Comparison of ENCODE assay signal across 1 cellular context in genomic region chr21:37564341-37564923, GRCh38.
A peak's percentile ranks its signal among the peaks of the same experiment; 100 is the strongest.
TF ChIP-seq lines count a peak whose summit lies in the region.

No MANE protein-coding gene starts in this region.

TF ChIP-seq in K562, 482 proteins besides CTCF, POLR2A, EP300 and RAD21 (continued from another document and continues in another):
- TF ChIP-seq ZNF318 (IDR thresholded peaks at IDR 0.05; ENCODE audit: borderline replicate concordance in 1 of 2, low read depth in 1 of 2) (0 out of 4 replicates have a peak, but pooled peaks of 1 of the 2 experiments have one; percentile 43), SIN3B (IDR thresholded peaks at IDR 0.05; ENCODE audit: low read depth) (no peak), E2F3 (CRISPR knock-in tag; IDR thresholded peaks at IDR 0.05) (no peak), HNRNPLL (IDR thresholded peaks at IDR 0.05; ENCODE audit: low read depth, low read length, poor library complexity, severe bottlenecking) (no peak), ZNF431 (CRISPR knock-in tag; IDR thresholded peaks at IDR 0.05) (no peak), THRA (IDR thresholded peaks at IDR 0.05) (no peak), SNRNP70 (optimal IDR thresholded peaks at IDR 0.05; ENCODE audit: low read depth, low read length) (no peak), ZNF79 (CRISPR knock-in tag; IDR thresholded peaks at IDR 0.05; ENCODE audit: low read depth) (no peak), ILF3 (IDR thresholded peaks at IDR 0.05; ENCODE audit: borderline replicate concordance) (no peak), SAFB (IDR thresholded peaks at IDR 0.05; ENCODE audit: borderline replicate concordance, low read depth, low read length) (no peak), LEF1 (IDR thresholded peaks at IDR 0.05) (0 out of 2 replicates have a peak, but pooled peaks have one; percentile 51), SRSF1 (IDR thresholded peaks at IDR 0.05; ENCODE audit: low read depth, low read length) (no peak), BACH1 (tag; IDR thresholded peaks at IDR 0.05) (peak; percentile 83; the same call in 1 of the 2 replicates), ESRRB (CRISPR knock-in tag; IDR thresholded peaks at IDR 0.05; ENCODE audit: borderline replicate concordance) (no peak), ZNF134 (CRISPR knock-in tag; conservative IDR thresholded peaks at IDR 0.05) (no peak), JUN (IDR thresholded peaks at IDR 0.05; ENCODE audit: borderline replicate concordance, low read depth, low read length) (peak; percentile 94), JUN (CRISPR knock-in tag; IDR thresholded peaks at IDR 0.05; ENCODE audit: borderline replicate concordance) (no peak), DACH1 (IDR thresholded peaks at IDR 0.05; ENCODE audit: partially characterized antibody) (peak; percentile 29), JUND (IDR thresholded peaks at IDR 0.05; ENCODE audit: borderline replicate concordance, low read depth, low read length) (peak; percentile 92), JUND (tag; IDR thresholded peaks at IDR 0.05; ENCODE audit: borderline replicate concordance, low read depth, low read length) (peak; percentile 87; the same call in 2 of the 3 replicates), TBP (optimal IDR thresholded peaks at IDR 0.05; ENCODE audit: low read depth, low read length) (no peak), KDM2B (CRISPR knock-in tag; IDR thresholded peaks at IDR 0.05) (no peak), SAP30 (IDR thresholded peaks at IDR 0.05; ENCODE audit: borderline replicate concordance, insufficient read depth, low read depth, low read length, poor library complexity, severe bottlenecking) (no peak), GATAD2B (IDR thresholded peaks at IDR 0.05; ENCODE audit: borderline replicate concordance) (peak; percentile 71; the same call in 1 of the 2 replicates), RBM15 (IDR thresholded peaks at IDR 0.05; ENCODE audit: insufficient read depth, low read length) (no peak), GTF2B (IDR thresholded peaks at IDR 0.05; ENCODE audit: extremely low read depth, insufficient read length) (no peak), TEAD4 (IDR thresholded peaks at IDR 0.05; ENCODE audit: low read length) (peak; percentile 59), TEAD4 (CRISPR knock-in tag; IDR thresholded peaks at IDR 0.05; ENCODE audit: borderline replicate concordance) (no peak), CTBP1 (IDR thresholded peaks at IDR 0.05; ENCODE audit: borderline replicate concordance) (peak; percentile 76), SETDB1 (IDR thresholded peaks at IDR 0.05; ENCODE audit: low read length) (no peak), CTCFL (IDR thresholded peaks at IDR 0.05; ENCODE audit: borderline replicate concordance, insufficient read depth, low read depth, low read length, poor library complexity, severe bottlenecking) (no peak), NR4A1 (CRISPR knock-in tag; IDR thresholded peaks at IDR 0.05) (no peak), NR4A1 (tag; IDR thresholded peaks at IDR 0.05) (no peak), CBX8 (IDR thresholded peaks at IDR 0.05; ENCODE audit: borderline replicate concordance, extremely low read depth, low read depth, low read length, poor library complexity, severe bottlenecking) (no peak)
- TF ChIP-seq, protein P1, sequence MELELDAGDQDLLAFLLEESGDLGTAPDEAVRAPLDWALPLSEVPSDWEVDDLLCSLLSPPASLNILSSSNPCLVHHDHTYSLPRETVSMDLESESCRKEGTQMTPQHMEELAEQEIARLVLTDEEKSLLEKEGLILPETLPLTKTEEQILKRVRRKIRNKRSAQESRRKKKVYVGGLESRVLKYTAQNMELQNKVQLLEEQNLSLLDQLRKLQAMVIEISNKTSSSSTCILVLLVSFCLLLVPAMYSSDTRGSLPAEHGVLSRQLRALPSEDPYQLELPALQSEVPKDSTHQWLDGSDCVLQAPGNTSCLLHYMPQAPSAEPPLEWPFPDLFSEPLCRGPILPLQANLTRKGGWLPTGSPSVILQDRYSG (tag; conservative IDR thresholded peaks at IDR 0.05; ENCODE audit: low read depth): no peak
- TF ChIP-seq, protein P2, sequence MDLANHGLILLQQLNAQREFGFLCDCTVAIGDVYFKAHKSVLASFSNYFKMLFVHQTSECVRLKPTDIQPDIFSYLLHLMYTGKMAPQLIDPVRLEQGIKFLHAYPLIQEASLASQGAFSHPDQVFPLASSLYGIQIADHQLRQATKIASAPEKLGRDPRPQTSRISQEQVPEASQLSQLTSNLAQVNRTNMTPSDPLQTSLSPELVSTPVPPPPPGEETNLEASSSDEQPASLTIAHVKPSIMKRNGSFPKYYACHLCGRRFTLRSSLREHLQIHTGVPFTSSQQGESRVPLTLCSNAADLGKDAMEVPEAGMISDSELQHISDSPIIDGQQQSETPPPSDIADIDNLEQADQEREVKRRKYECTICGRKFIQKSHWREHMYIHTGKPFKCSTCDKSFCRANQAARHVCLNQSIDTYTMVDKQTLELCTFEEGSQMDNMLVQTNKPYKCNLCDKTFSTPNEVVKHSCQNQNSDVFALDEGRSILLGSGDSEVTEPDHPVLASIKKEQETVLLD (IDR thresholded peaks at IDR 0.05): peak; percentile 49; the same call in 1 of the 2 replicates
- TF ChIP-seq, protein P3, sequence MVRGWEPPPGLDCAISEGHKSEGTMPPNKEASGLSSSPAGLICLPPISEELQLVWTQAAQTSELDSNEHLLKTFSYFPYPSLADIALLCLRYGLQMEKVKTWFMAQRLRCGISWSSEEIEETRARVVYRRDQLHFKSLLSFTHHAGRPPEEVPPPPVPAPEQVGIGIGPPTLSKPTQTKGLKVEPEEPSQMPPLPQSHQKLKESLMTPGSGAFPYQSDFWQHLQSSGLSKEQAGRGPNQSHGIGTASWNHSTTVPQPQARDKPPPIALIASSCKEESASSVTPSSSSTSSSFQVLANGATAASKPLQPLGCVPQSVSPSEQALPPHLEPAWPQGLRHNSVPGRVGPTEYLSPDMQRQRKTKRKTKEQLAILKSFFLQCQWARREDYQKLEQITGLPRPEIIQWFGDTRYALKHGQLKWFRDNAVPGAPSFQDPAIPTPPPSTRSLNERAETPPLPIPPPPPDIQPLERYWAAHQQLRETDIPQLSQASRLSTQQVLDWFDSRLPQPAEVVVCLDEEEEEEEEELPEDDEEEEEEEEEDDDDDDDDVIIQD (CRISPR knock-in tag; IDR thresholded peaks at IDR 0.05): no peak
- TF ChIP-seq, protein P4, sequence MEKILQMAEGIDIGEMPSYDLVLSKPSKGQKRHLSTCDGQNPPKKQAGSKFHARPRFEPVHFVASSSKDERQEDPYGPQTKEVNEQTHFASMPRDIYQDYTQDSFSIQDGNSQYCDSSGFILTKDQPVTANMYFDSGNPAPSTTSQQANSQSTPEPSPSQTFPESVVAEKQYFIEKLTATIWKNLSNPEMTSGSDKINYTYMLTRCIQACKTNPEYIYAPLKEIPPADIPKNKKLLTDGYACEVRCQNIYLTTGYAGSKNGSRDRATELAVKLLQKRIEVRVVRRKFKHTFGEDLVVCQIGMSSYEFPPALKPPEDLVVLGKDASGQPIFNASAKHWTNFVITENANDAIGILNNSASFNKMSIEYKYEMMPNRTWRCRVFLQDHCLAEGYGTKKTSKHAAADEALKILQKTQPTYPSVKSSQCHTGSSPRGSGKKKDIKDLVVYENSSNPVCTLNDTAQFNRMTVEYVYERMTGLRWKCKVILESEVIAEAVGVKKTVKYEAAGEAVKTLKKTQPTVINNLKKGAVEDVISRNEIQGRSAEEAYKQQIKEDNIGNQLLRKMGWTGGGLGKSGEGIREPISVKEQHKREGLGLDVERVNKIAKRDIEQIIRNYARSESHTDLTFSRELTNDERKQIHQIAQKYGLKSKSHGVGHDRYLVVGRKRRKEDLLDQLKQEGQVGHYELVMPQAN (IDR thresholded peaks at IDR 0.05; ENCODE audit: borderline replicate concordance): 0 out of 2 replicates have a peak, but pooled peaks have one; percentile 46
